In genomic region chr5:80870442-80870841, GRCh38 we compare ENCODE assay signal across 26 cellular contexts.
"Had no signal": no experiment of that assay in that cellular context is flagged by ENCODE, and none has a peak within 500 bp of the region (broad histone marks: within the 10 kb centered on the region; RNA-seq: fewer than 3 reads in every experiment).

No MANE protein-coding gene starts in this region.

- H3K27ac Mint-ChIP-seq: dendritic cell treated with granulocyte-macrophage colony-stimulating factor and Interleukin-4, amounts not matched to agents 40 ng/mL and 50 ng/mL, for 4 days; immature natural killer cell; progenitor cell of endocrine pancreas; type B pancreatic cell had no signal

- H3K36me3 ChIP-seq: colonic mucosa, right atrium auricular region had no signal

- H3K9ac ChIP-seq: parathyroid adenoma had no signal

- H3K4me1 Mint-ChIP-seq: immature natural killer cell had no signal

- FAIRE-seq: endothelial cell of umbilical vein, frontal cortex, keratinocyte had no signal

- ATAC-seq: left ventricle myocardium superior; lower lobe of right lung; natural killer cell treated with Interleukin-12 subunit alpha and Interleukin-12 subunit beta and Interleukin-15 and Interleukin-18, amount 100 ng/mL, for 72 hours; sciatic nerve had no signal

- H3K27me3 Mint-ChIP-seq: dendritic cell treated with granulocyte-macrophage colony-stimulating factor and Interleukin-4, amounts not matched to agents 40 ng/mL and 50 ng/mL, for 4 days; natural killer cell treated with Interleukin-12 subunit alpha and Interleukin-12 subunit beta and Interleukin-15 and Interleukin-18, amount 100 ng/mL, for 72 hours; progenitor cell of endocrine pancreas; type B pancreatic cell had no signal

- DNase-seq: colonic mucosa; effector memory CD4-positive, alpha-beta T cell; hypothalamus; immature natural killer cell; left ventricle myocardium superior; lower lobe of right lung; stimulated activated CD4-positive, alpha-beta T cell treated with anti-CD3 and anti-CD28 coated beads, Interleukin-12 subunit alpha, Interleukin-12 subunit beta, amount 100 ng/mL, for 4 hours; stimulated activated CD4-positive, alpha-beta T cell treated with anti-CD3 and anti-CD28 coated beads, Interleukin-1b, Interleukin-23, amount 100 ng/mL, for 48 hours; stimulated activated CD4-positive, alpha-beta T cell treated with anti-CD3 and anti-CD28 coated beads, Interleukin-4, amount 100 ng/mL, for 1 hour; stimulated activated CD8-positive, alpha-beta memory T cell treated with anti-CD3 and anti-CD28 coated beads, Interleukin-4, amount 100 ng/mL, for 48 hours; stimulated activated naive CD4-positive, alpha-beta T cell treated with Interleukin-2 at 50 U/mL for 16 hours; stomach; thyroid gland had no signal

- H3K9me3 ChIP-seq: colonic mucosa, esophagus muscularis mucosa, lower lobe of right lung, right atrium auricular region, stomach, thyroid gland had no signal

- H3K4me3 ChIP-seq: colonic mucosa, esophagus muscularis mucosa, lower lobe of right lung, right atrium auricular region, smooth muscle cell, stomach, thyroid gland had no signal

- H3K4me1 ChIP-seq: colonic mucosa, esophagus muscularis mucosa, lower lobe of right lung, parathyroid adenoma, right atrium auricular region, stomach, thyroid gland had no signal

- H3K9me3 Mint-ChIP-seq: dendritic cell treated with granulocyte-macrophage colony-stimulating factor and Interleukin-4, amounts not matched to agents 40 ng/mL and 50 ng/mL, for 4 days; immature natural killer cell; neural crest cell; type B pancreatic cell had no signal

- H2AFZ ChIP-seq: parathyroid adenoma had no signal

- H3K79me2 ChIP-seq: parathyroid adenoma had no signal

- H3K27ac ChIP-seq: colonic mucosa, esophagus muscularis mucosa, lower lobe of right lung, parathyroid adenoma, right atrium auricular region, stomach, thyroid gland had no signal

- H3K4me3 Mint-ChIP-seq: dendritic cell treated with granulocyte-macrophage colony-stimulating factor and Interleukin-4, amounts not matched to agents 40 ng/mL and 50 ng/mL, for 4 days; immature natural killer cell; natural killer cell treated with Interleukin-12 subunit alpha and Interleukin-12 subunit beta and Interleukin-15 and Interleukin-18, amount 100 ng/mL, for 72 hours; neural crest cell; type B pancreatic cell had no signal

- H3K4me2 ChIP-seq: smooth muscle cell had no signal

- H3K27me3 ChIP-seq: colonic mucosa, esophagus muscularis mucosa, right atrium auricular region, stomach, thyroid gland had no signal
